Comparison of ENCODE assay signal across 1 cellular context in the genomic region with DNA sequence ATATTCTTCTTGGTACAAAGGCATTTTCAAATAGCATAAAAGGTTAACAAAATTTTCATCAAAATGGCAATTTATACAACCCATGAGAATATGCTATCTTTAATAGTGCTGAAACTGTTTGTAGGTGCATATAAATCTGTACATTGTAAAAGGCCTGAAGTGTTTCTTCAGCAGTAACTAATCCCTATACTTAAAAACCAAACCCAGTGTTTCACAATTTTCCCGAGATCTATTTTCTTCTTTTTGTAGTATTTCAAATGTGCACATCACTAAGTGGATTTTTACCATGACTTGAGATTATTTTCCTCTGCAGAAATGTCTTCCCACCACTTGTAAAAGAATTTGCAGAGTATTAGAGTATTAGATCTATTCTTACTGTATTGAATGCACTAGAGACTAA.
TF ChIP-seq lines count a peak whose summit lies in the region.

No MANE protein-coding gene starts in this region.

TF ChIP-seq in H1, 55 proteins besides CTCF, POLR2A, EP300 and RAD21 (continued from another document):
- TF ChIP-seq HDAC2 (IDR thresholded peaks at IDR 0.05; ENCODE audit: borderline replicate concordance in 1 of 2, low read depth in 2 of 2, low read length in 2 of 2), result no peak
- TF ChIP-seq BCL11A (IDR thresholded peaks at IDR 0.05; ENCODE audit: low read depth in 2 of 2, low read length in 2 of 2), result no peak
- no peak for TF ChIP-seq ASH2L (IDR thresholded peaks at IDR 0.05; ENCODE audit: low read length)
- TF ChIP-seq, protein P1, sequence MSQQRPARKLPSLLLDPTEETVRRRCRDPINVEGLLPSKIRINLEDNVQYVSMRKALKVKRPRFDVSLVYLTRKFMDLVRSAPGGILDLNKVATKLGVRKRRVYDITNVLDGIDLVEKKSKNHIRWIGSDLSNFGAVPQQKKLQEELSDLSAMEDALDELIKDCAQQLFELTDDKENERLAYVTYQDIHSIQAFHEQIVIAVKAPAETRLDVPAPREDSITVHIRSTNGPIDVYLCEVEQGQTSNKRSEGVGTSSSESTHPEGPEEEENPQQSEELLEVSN (IDR thresholded peaks at IDR 0.05), result no peak
- no peak for TF ChIP-seq CBX5 (IDR thresholded peaks at IDR 0.05; ENCODE audit: low read depth, low read length)
- TF ChIP-seq SAP30 (IDR thresholded peaks at IDR 0.05; ENCODE audit: insufficient read depth, insufficient replicate concordance, low read length), result no peak
- TF ChIP-seq, protein P2, sequence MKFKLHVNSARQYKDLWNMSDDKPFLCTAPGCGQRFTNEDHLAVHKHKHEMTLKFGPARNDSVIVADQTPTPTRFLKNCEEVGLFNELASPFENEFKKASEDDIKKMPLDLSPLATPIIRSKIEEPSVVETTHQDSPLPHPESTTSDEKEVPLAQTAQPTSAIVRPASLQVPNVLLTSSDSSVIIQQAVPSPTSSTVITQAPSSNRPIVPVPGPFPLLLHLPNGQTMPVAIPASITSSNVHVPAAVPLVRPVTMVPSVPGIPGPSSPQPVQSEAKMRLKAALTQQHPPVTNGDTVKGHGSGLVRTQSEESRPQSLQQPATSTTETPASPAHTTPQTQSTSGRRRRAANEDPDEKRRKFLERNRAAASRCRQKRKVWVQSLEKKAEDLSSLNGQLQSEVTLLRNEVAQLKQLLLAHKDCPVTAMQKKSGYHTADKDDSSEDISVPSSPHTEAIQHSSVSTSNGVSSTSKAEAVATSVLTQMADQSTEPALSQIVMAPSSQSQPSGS (IDR thresholded peaks at IDR 0.05; ENCODE audit: low read length), result no peak
- no peak for TF ChIP-seq POLR2AphosphoS5 (IDR thresholded peaks at IDR 0.05; ENCODE audit: low read depth, low read length)
- no peak for TF ChIP-seq ZNF274 (IDR thresholded peaks at IDR 0.05; ENCODE audit: borderline replicate concordance, extremely low read depth, low read length)
- no peak for TF ChIP-seq GTF2F1 (IDR thresholded peaks at IDR 0.05; ENCODE audit: borderline replicate concordance, low read depth, low read length)
- TF ChIP-seq, protein P3, sequence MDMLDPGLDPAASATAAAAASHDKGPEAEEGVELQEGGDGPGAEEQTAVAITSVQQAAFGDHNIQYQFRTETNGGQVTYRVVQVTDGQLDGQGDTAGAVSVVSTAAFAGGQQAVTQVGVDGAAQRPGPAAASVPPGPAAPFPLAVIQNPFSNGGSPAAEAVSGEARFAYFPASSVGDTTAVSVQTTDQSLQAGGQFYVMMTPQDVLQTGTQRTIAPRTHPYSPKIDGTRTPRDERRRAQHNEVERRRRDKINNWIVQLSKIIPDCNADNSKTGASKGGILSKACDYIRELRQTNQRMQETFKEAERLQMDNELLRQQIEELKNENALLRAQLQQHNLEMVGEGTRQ (IDR thresholded peaks at IDR 0.05; ENCODE audit: low read length), result no peak
- no peak for TF ChIP-seq KDM5A (IDR thresholded peaks at IDR 0.05; ENCODE audit: low read length)
- TF ChIP-seq GABPA (IDR thresholded peaks at IDR 0.05; ENCODE audit: borderline replicate concordance, insufficient read depth, low read length), result no peak
TF ChIP-seq in H1: peak in this region for 0.
